Comparison of ENCODE assay signal across 1 cellular context in the genomic region with DNA sequence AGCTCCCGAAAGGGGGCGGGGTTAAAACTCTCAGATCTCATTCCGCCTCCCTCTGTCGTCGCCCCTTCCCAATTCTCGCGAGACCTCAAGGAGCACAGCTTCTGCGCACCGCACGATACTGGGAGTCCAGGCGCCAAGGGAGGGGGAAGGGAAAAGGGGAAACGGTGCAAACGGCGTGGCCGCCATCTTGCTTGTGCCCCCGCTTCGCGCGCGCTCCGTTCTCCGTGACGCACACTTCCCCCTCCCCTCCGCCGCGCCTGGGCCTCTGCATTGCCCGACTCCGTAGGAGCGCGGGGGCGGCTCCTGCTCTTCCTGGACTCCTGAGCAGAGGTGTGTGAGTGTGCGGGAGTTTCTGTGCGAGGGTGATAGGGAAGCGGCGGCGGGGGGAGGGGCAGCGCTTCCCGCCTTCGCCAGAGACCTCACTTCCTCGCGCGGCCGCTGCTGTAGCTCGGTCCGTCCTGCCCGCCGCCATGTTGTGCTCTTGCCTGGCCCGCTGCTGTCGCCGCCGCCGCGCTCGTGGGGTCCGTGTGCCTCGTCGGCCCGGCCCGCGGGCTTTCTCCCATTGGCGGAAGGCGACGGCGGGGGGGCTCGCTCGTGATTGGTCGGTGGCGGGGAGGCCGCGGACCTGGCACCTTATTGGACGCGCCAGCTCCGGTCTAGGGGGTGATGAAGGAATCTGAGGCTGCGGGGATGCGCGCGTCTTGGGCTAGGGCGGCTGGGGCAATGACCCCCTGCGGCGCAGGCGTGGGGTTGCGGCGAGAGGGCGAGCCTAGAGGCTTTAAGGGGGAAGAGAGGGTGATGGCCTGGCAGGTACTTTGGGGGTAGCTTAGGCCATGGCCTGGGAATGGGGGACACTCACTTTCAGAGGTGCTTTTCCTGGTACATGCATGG.
A peak's percentile ranks its signal among the peaks of the same experiment; 100 is the strongest.
TF ChIP-seq lines count a peak whose summit lies in the region.

A gene (plus strand): TSS at position 167 of the 891 bp plus-strand sequence. CDS start 47,140 bp downstream, outside the sequence.

TF ChIP-seq in K562, 482 proteins besides CTCF, POLR2A, EP300 and RAD21 (continued from another document and continues in another):
- TF ChIP-seq, protein P1, sequence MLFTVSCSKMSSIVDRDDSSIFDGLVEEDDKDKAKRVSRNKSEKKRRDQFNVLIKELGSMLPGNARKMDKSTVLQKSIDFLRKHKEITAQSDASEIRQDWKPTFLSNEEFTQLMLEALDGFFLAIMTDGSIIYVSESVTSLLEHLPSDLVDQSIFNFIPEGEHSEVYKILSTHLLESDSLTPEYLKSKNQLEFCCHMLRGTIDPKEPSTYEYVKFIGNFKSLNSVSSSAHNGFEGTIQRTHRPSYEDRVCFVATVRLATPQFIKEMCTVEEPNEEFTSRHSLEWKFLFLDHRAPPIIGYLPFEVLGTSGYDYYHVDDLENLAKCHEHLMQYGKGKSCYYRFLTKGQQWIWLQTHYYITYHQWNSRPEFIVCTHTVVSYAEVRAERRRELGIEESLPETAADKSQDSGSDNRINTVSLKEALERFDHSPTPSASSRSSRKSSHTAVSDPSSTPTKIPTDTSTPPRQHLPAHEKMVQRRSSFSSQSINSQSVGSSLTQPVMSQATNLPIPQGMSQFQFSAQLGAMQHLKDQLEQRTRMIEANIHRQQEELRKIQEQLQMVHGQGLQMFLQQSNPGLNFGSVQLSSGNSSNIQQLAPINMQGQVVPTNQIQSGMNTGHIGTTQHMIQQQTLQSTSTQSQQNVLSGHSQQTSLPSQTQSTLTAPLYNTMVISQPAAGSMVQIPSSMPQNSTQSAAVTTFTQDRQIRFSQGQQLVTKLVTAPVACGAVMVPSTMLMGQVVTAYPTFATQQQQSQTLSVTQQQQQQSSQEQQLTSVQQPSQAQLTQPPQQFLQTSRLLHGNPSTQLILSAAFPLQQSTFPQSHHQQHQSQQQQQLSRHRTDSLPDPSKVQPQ (CRISPR knock-in tag; IDR thresholded peaks at IDR 0.05; ENCODE audit: borderline replicate concordance), result no peak
- TF ChIP-seq, protein P2, sequence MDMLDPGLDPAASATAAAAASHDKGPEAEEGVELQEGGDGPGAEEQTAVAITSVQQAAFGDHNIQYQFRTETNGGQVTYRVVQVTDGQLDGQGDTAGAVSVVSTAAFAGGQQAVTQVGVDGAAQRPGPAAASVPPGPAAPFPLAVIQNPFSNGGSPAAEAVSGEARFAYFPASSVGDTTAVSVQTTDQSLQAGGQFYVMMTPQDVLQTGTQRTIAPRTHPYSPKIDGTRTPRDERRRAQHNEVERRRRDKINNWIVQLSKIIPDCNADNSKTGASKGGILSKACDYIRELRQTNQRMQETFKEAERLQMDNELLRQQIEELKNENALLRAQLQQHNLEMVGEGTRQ (CRISPR knock-in tag; IDR thresholded peaks at IDR 0.05), result peak; percentile 50
- TF ChIP-seq, protein P3, sequence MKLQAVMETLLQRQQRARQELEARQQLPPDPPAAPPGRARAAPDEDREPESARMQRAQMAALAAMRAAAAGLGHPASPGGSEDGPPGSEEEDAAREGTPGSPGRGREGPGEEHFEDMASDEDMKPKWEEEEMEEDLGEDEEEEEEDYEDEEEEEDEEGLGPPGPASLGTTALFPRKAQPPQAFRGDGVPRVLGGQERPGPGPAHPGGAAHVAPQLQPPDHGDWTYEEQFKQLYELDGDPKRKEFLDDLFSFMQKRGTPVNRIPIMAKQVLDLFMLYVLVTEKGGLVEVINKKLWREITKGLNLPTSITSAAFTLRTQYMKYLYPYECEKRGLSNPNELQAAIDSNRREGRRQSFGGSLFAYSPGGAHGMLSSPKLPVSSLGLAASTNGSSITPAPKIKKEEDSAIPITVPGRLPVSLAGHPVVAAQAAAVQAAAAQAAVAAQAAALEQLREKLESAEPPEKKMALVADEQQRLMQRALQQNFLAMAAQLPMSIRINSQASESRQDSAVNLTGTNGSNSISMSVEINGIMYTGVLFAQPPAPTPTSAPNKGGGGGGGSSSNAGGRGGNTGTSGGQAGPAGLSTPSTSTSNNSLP (IDR thresholded peaks at IDR 0.05; ENCODE audit: borderline replicate concordance, low read depth, low read length), result no peak
- TF ChIP-seq, protein P4, sequence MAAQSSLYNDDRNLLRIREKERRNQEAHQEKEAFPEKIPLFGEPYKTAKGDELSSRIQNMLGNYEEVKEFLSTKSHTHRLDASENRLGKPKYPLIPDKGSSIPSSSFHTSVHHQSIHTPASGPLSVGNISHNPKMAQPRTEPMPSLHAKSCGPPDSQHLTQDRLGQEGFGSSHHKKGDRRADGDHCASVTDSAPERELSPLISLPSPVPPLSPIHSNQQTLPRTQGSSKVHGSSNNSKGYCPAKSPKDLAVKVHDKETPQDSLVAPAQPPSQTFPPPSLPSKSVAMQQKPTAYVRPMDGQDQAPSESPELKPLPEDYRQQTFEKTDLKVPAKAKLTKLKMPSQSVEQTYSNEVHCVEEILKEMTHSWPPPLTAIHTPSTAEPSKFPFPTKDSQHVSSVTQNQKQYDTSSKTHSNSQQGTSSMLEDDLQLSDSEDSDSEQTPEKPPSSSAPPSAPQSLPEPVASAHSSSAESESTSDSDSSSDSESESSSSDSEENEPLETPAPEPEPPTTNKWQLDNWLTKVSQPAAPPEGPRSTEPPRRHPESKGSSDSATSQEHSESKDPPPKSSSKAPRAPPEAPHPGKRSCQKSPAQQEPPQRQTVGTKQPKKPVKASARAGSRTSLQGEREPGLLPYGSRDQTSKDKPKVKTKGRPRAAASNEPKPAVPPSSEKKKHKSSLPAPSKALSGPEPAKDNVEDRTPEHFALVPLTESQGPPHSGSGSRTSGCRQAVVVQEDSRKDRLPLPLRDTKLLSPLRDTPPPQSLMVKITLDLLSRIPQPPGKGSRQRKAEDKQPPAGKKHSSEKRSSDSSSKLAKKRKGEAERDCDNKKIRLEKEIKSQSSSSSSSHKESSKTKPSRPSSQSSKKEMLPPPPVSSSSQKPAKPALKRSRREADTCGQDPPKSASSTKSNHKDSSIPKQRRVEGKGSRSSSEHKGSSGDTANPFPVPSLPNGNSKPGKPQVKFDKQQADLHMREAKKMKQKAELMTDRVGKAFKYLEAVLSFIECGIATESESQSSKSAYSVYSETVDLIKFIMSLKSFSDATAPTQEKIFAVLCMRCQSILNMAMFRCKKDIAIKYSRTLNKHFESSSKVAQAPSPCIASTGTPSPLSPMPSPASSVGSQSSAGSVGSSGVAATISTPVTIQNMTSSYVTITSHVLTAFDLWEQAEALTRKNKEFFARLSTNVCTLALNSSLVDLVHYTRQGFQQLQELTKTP (IDR thresholded peaks at IDR 0.05; ENCODE audit: low read depth in 1 of 2, partially characterized antibody in 2 of 2), result no peak
- TF ChIP-seq, protein P5, sequence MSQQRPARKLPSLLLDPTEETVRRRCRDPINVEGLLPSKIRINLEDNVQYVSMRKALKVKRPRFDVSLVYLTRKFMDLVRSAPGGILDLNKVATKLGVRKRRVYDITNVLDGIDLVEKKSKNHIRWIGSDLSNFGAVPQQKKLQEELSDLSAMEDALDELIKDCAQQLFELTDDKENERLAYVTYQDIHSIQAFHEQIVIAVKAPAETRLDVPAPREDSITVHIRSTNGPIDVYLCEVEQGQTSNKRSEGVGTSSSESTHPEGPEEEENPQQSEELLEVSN (IDR thresholded peaks at IDR 0.05; ENCODE audit: borderline replicate concordance in 1 of 2, extremely low read depth in 1 of 2, insufficient read depth in 1 of 2, insufficient read length in 1 of 2, low read depth in 1 of 2, low read length in 1 of 2, poor library complexity in 1 of 2, severe bottlenecking in 1 of 2), result peak; percentile 90 to 98
- no peak for TF ChIP-seq RFX1 (IDR thresholded peaks at IDR 0.05)
- TF ChIP-seq, protein P6, sequence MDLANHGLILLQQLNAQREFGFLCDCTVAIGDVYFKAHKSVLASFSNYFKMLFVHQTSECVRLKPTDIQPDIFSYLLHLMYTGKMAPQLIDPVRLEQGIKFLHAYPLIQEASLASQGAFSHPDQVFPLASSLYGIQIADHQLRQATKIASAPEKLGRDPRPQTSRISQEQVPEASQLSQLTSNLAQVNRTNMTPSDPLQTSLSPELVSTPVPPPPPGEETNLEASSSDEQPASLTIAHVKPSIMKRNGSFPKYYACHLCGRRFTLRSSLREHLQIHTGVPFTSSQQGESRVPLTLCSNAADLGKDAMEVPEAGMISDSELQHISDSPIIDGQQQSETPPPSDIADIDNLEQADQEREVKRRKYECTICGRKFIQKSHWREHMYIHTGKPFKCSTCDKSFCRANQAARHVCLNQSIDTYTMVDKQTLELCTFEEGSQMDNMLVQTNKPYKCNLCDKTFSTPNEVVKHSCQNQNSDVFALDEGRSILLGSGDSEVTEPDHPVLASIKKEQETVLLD (IDR thresholded peaks at IDR 0.05), result peak; percentile 91
- TF ChIP-seq, protein P7, sequence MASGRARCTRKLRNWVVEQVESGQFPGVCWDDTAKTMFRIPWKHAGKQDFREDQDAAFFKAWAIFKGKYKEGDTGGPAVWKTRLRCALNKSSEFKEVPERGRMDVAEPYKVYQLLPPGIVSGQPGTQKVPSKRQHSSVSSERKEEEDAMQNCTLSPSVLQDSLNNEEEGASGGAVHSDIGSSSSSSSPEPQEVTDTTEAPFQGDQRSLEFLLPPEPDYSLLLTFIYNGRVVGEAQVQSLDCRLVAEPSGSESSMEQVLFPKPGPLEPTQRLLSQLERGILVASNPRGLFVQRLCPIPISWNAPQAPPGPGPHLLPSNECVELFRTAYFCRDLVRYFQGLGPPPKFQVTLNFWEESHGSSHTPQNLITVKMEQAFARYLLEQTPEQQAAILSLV (tag; IDR thresholded peaks at IDR 0.05), result no peak; the same call in 1 of the 2 replicates
- peak; percentile 91 for TF ChIP-seq GABPB1 (CRISPR knock-in tag; IDR thresholded peaks at IDR 0.05)
- TF ChIP-seq KDM2B (CRISPR knock-in tag; IDR thresholded peaks at IDR 0.05), result peak; percentile 91
- TF ChIP-seq BRD4 (IDR thresholded peaks at IDR 0.05), result peak; percentile 100
- TF ChIP-seq, protein P8, sequence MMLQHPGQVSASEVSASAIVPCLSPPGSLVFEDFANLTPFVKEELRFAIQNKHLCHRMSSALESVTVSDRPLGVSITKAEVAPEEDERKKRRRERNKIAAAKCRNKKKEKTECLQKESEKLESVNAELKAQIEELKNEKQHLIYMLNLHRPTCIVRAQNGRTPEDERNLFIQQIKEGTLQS (IDR thresholded peaks at IDR 0.05), result peak; percentile 55; the same call in 1 of the 2 replicates
- TF ChIP-seq, protein P8 (CRISPR knock-in tag; conservative IDR thresholded peaks at IDR 0.05), result peak; percentile 48
- peak; percentile 69 for TF ChIP-seq ZNF316 (IDR thresholded peaks at IDR 0.05)
- peak; percentile 99 for TF ChIP-seq EGR1 (conservative IDR thresholded peaks at IDR 0.05)
- TF ChIP-seq, protein P9, sequence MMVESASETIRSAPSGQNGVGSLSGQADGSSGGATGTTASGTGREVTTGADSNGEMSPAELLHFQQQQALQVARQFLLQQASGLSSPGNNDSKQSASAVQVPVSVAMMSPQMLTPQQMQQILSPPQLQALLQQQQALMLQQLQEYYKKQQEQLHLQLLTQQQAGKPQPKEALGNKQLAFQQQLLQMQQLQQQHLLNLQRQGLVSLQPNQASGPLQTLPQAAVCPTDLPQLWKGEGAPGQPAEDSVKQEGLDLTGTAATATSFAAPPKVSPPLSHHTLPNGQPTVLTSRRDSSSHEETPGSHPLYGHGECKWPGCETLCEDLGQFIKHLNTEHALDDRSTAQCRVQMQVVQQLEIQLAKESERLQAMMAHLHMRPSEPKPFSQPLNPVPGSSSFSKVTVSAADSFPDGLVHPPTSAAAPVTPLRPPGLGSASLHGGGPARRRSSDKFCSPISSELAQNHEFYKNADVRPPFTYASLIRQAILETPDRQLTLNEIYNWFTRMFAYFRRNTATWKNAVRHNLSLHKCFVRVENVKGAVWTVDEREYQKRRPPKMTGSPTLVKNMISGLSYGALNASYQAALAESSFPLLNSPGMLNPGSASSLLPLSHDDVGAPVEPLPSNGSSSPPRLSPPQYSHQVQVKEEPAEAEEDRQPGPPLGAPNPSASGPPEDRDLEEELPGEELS (CRISPR knock-in tag; IDR thresholded peaks at IDR 0.05; ENCODE audit: borderline replicate concordance), result peak; percentile 87
- no peak for TF ChIP-seq NCOA2 (IDR thresholded peaks at IDR 0.05; ENCODE audit: partially characterized antibody in 2 of 2)
- peak; percentile 93; the same call in 1 of the 2 replicates for TF ChIP-seq CAMTA2 (CRISPR knock-in tag; conservative IDR thresholded peaks at IDR 0.05)
- TF ChIP-seq, protein P10, sequence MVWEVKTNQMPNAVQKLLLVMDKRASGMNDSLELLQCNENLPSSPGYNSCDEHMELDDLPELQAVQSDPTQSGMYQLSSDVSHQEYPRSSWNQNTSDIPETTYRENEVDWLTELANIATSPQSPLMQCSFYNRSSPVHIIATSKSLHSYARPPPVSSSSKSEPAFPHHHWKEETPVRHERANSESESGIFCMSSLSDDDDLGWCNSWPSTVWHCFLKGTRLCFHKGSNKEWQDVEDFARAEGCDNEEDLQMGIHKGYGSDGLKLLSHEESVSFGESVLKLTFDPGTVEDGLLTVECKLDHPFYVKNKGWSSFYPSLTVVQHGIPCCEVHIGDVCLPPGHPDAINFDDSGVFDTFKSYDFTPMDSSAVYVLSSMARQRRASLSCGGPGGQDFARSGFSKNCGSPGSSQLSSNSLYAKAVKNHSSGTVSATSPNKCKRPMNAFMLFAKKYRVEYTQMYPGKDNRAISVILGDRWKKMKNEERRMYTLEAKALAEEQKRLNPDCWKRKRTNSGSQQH (CRISPR knock-in tag; IDR thresholded peaks at IDR 0.05), result no peak
- peak; percentile 16 to 45; a peak in 2 of 4 replicates for TF ChIP-seq SIN3A (IDR thresholded peaks at IDR 0.05; ENCODE audit: borderline replicate concordance in 2 of 2, control insufficient read depth in 1 of 2, low read depth in 2 of 2, low read length in 2 of 2)
- TF ChIP-seq, protein P11, sequence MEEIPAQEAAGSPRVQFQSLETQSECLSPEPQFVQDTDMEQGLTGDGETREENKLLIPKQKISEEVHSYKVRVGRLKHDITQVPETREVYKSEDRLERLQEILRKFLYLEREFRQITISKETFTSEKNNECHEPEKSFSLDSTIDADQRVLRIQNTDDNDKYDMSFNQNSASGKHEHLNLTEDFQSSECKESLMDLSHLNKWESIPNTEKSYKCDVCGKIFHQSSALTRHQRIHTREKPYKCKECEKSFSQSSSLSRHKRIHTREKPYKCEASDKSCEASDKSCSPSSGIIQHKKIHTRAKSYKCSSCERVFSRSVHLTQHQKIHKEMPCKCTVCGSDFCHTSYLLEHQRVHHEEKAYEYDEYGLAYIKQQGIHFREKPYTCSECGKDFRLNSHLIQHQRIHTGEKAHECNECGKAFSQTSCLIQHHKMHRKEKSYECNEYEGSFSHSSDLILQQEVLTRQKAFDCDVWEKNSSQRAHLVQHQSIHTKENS (CRISPR knock-in tag; IDR thresholded peaks at IDR 0.05), result no peak
- no peak for TF ChIP-seq RFX5 (IDR thresholded peaks at IDR 0.05; ENCODE audit: low read depth, low read length)
- no peak for TF ChIP-seq POLR3A (IDR thresholded peaks at IDR 0.05; ENCODE audit: borderline replicate concordance, extremely low read depth, insufficient read depth, insufficient read length)
- peak; percentile 58; the same call in 1 of the 2 replicates for TF ChIP-seq JUND (IDR thresholded peaks at IDR 0.05; ENCODE audit: borderline replicate concordance, low read depth, low read length)
- no peak; the same call in 2 of the 3 replicates for TF ChIP-seq JUND (tag; IDR thresholded peaks at IDR 0.05; ENCODE audit: borderline replicate concordance, low read depth, low read length)
- TF ChIP-seq SPI1 (IDR thresholded peaks at IDR 0.05; ENCODE audit: borderline replicate concordance, low read depth, low read length), result peak; percentile 96
